ENCODE assay signal across 1 cellular context in genomic region chr3:15269091-15269989, GRCh38.
TF ChIP-seq lines count a peak whose summit lies in the region.

No MANE protein-coding gene starts in this region.

TF ChIP-seq in K562, 482 proteins besides CTCF, POLR2A, EP300 and RAD21 (continued from another document):
- TF ChIP-seq FOXA3 (CRISPR knock-in tag; conservative IDR thresholded peaks at IDR 0.05 in 1 of 2, IDR thresholded peaks at IDR 0.05 in 1 of 2) (0 out of 4 replicates have a peak, but pooled peaks of 1 of the 2 experiments have one; percentile 45), JUNB (CRISPR knock-in tag; conservative IDR thresholded peaks at IDR 0.05) (peak; percentile 97), HDAC2 (IDR thresholded peaks at IDR 0.05) (peak; percentile 90), NFIX (CRISPR knock-in tag; IDR thresholded peaks at IDR 0.05; ENCODE audit: low read depth) (no peak), TCF3 (CRISPR knock-in tag; IDR thresholded peaks at IDR 0.05) (peak; percentile 75), CBFA2T3 (IDR thresholded peaks at IDR 0.05) (peak; percentile 84), USF1 (CRISPR knock-in tag; IDR thresholded peaks at IDR 0.05) (peak; percentile 24; the same call in 1 of the 2 replicates), HMGN3 (IDR thresholded peaks at IDR 0.05; ENCODE audit: borderline replicate concordance, extremely low read depth, insufficient read length, low read depth, low read length) (peak; percentile 96), CREB5 (CRISPR knock-in tag; IDR thresholded peaks at IDR 0.05) (no peak), MBD1 (CRISPR knock-in tag; IDR thresholded peaks at IDR 0.05) (peak; percentile 58; the same call in 1 of the 2 replicates), SAFB (IDR thresholded peaks at IDR 0.05; ENCODE audit: borderline replicate concordance, low read depth, low read length) (no peak), KLF6 (CRISPR knock-in tag; IDR thresholded peaks at IDR 0.05; ENCODE audit: borderline replicate concordance) (no peak; the same call in 1 of the 2 replicates), IFI16 (CRISPR knock-in tag; IDR thresholded peaks at IDR 0.05) (0 out of 2 replicates have a peak, but pooled peaks have one; percentile 42), MED1 (CRISPR knock-in tag; IDR thresholded peaks at IDR 0.05; ENCODE audit: borderline replicate concordance) (no peak), HNRNPL (IDR thresholded peaks at IDR 0.05; ENCODE audit: low read depth, low read length) (no peak), MAX (CRISPR knock-in tag; IDR thresholded peaks at IDR 0.05) (peak; percentile 97), NBN (IDR thresholded peaks at IDR 0.05; ENCODE audit: low read depth) (peak; percentile 54; the same call in 1 of the 2 replicates), CBX3 (IDR thresholded peaks at IDR 0.05; ENCODE audit: borderline replicate concordance in 1 of 2, low read length in 2 of 2) (peak in 1 of 2 experiments; percentile 87; a peak in 2 of 3 replicates), NR2C2 (CRISPR knock-in tag; IDR thresholded peaks at IDR 0.05) (peak; percentile 74; the same call in 1 of the 2 replicates), NR2C2 (tag; IDR thresholded peaks at IDR 0.05) (peak; percentile 73), FOXO4 (CRISPR knock-in tag; IDR thresholded peaks at IDR 0.05) (0 out of 2 replicates have a peak, but pooled peaks have one; percentile 23), SMC3 (conservative IDR thresholded peaks at IDR 0.05; ENCODE audit: insufficient read depth, low read depth, low read length) (peak; percentile 35; the same call in 1 of the 2 replicates), ZNF507 (tag; conservative IDR thresholded peaks at IDR 0.05) (no peak), CCNT2 (IDR thresholded peaks at IDR 0.05; ENCODE audit: borderline replicate concordance, extremely low read depth, insufficient read length, low read depth, low read length) (peak; percentile 92)
